Comparison of ENCODE assay signal across 1 cellular context in genomic region chr1:111191496-111191895, GRCh38.
TF ChIP-seq lines count a peak whose summit lies in the region.

No MANE protein-coding gene starts in this region.

TF ChIP-seq in IMR-90, 13 proteins besides CTCF, POLR2A, EP300 and RAD21:
- TF ChIP-seq RCOR1 (IDR thresholded peaks at IDR 0.05; ENCODE audit: insufficient replicate concordance, low read length) (peak; percentile 54), MAFK (IDR thresholded peaks at IDR 0.05; ENCODE audit: low read depth, low read length) (no peak), ELK1 (IDR thresholded peaks at IDR 0.05; ENCODE audit: borderline replicate concordance, low read depth, low read length) (no peak), RFX5 (IDR thresholded peaks at IDR 0.05; ENCODE audit: low read depth, low read length) (no peak), NFE2L2 (IDR thresholded peaks at IDR 0.05; ENCODE audit: low read depth, low read length) (peak; percentile 18; the same call in 1 of the 2 replicates), CEBPB (IDR thresholded peaks at IDR 0.05; ENCODE audit: low read depth, low read length) (no peak), MXI1 (IDR thresholded peaks at IDR 0.05; ENCODE audit: borderline replicate concordance, low read depth, low read length) (no peak)
